In genomic region chr5:138354926-138355378, GRCh38 we compare ENCODE assay signal across 8 cellular contexts. TPM values are rescaled to one million over a fixed set of nuclear protein-coding genes. Genes with fewer than 3 reads are reported as not detected.
DNase-seq lines count a peak whose midpoint lies in the region; ATAC-seq and TF ChIP-seq lines count a peak whose summit lies in the region.

No MANE protein-coding gene starts in this region.

- H3K4me2 ChIP-seq in PC-3 (ENCODE audit: low read length) = peak overlapping the region; percentile 84

- peak; percentile 19 for TF ChIP-seq CTCF in GM12873 (IDR thresholded peaks at IDR 0.05; ENCODE audit: insufficient read depth, low read depth, low read length, missing control alignments)
- TF ChIP-seq CTCF in PC-3 (conservative IDR thresholded peaks at IDR 0.05; ENCODE audit: low read depth, low read length) = no peak

- H3K27ac Mint-ChIP-seq in activated naive CD4-positive, alpha-beta T cell treated with anti-CD3 and anti-CD28 coated beads for 36 hours = peak overlapping the region; percentile 94

- no TSS peak for BruUV-seq in PC-3 (replicated peaks; lab: Mats Ljungman, UMichigan)

- no peaks in the 10 kb centered on the region for H3K27me3 Mint-ChIP-seq in activated naive CD4-positive, alpha-beta T cell treated with anti-CD3 and anti-CD28 coated beads for 36 hours (ENCODE audit: low read depth)

- H3K4me3 ChIP-seq in PC-3 (ENCODE audit: low read length) (peak overlapping the region; percentile 93), skeletal muscle cell (ENCODE audit: low read depth, low read length) (no peak overlapping the region)

- H3K9me3 ChIP-seq in PC-3 (ENCODE audit: low read length) = no peaks in the 10 kb centered on the region; the same call in 1 of the 2 replicates

- H3K9me2 ChIP-seq in PC-3 (replicated peaks; ENCODE audit: low read length) = no peaks in the 10 kb centered on the region

- H3K79me2 ChIP-seq in PC-3 (ENCODE audit: low read length) = peaks cover 67% of the 10 kb centered on the region

- H2AFZ ChIP-seq in PC-3 (ENCODE audit: low read length) = no peak overlapping the region

- H4K20me1 ChIP-seq in PC-3 (ENCODE audit: low read length) = peaks cover 13% of the 10 kb centered on the region; the same call in 1 of the 2 replicates

- peaks cover 7% of the 10 kb centered on the region for H3K9me3 Mint-ChIP-seq in activated naive CD4-positive, alpha-beta T cell treated with anti-CD3 and anti-CD28 coated beads for 36 hours

- peaks cover 9% of the 10 kb centered on the region for H3K4me1 ChIP-seq in PC-3 (ENCODE audit: insufficient read depth, low read length)

- H3K36me3 Mint-ChIP-seq in activated naive CD4-positive, alpha-beta T cell treated with anti-CD3 and anti-CD28 coated beads for 36 hours (ENCODE audit: low read depth) = peaks cover 8% of the 10 kb centered on the region

- ATAC-seq in HG02852 (IDR thresholded peaks at IDR 0.05; ENCODE audit: unreplicated experiment) (peak; percentile 41), PC-3 (no peak), HG03457 (IDR thresholded peaks at IDR 0.05; ENCODE audit: unreplicated experiment) (no peak)

- intact Hi-C loops in PC-3 (cut with micrococcal nuclease) = no loop called here
- intact Hi-C loops in activated naive CD4-positive, alpha-beta T cell treated with anti-CD3 and anti-CD28 coated beads for 36 hours (cut with micrococcal nuclease) = loop anchor here (1.0 to 2.0 kb wide), 2 partner anchors 54 to 177 kb away; partner anchors contain the start of gene BRD8

- CTCF ChIA-PET in PC-3 (lab: Charles Lee) = no interaction called here
- CTCF ChIA-PET in activated naive CD4-positive, alpha-beta T cell treated with anti-CD3 and anti-CD28 coated beads for 36 hours (lab: Charles Lee) = interaction anchor here (0.5 to 6.4 kb wide), 11 partner anchors 9 to 221 kb away, joined by 3 to 176 read pairs (median 12); partner anchors contain the start of genes BRD8, CDC23, CDC25C and FAM53C

- H3F3A ChIP-seq in PC-3 (ENCODE audit: low read length, unreplicated experiment) = no peaks in the 10 kb centered on the region

- POLR2A ChIA-PET in PC-3 (lab: Charles Lee; ENCODE audit: unreplicated experiment) = no interaction called here

- H3K27me3 ChIP-seq in PC-3 (ENCODE audit: low read length) = no peaks in the 10 kb centered on the region

- peaks cover 9% of the 10 kb centered on the region for H3K36me3 ChIP-seq in PC-3 (ENCODE audit: low read depth, low read length)

- peak overlapping the region; percentile 96 for H3K4me3 Mint-ChIP-seq in activated naive CD4-positive, alpha-beta T cell treated with anti-CD3 and anti-CD28 coated beads for 36 hours

- H3K4me1 Mint-ChIP-seq in activated naive CD4-positive, alpha-beta T cell treated with anti-CD3 and anti-CD28 coated beads for 36 hours (ENCODE audit: low read depth) = peaks cover 41% of the 10 kb centered on the region

- no peak overlapping the region for H3K27ac ChIP-seq in PC-3 (ENCODE audit: low read length)

- DNase-seq in PC-3 = peak; percentile 13
- peak; percentile 83 for DNase-seq in activated naive CD4-positive, alpha-beta T cell treated with anti-CD3 and anti-CD28 coated beads for 36 hours
- DNase-seq in glomerular visceral epithelial cell (ENCODE audit: extremely low spot score) = peak; percentile 81
- peak; percentile 45 for DNase-seq in skeletal muscle cell (ENCODE audit: low read depth)
- DNase-seq in cerebellar nuclear complex (lab: John Stamatoyannopoulos, UW) = no peak

- H3K9ac ChIP-seq in PC-3 (ENCODE audit: low read length) = no peak overlapping the region

RNA-seq across cellular contexts. Expression of gene KDM3B, which starts 2.5 kb away (rescaled TPM):
- total RNA-seq in PC-3 (2014; rRNA removed) = 21.7 and 25.6 TPM in 2 replicates
- 10 to 100 TPM; 33.4 to 36.2 TPM for total RNA-seq in activated naive CD4-positive, alpha-beta T cell treated with anti-CD3 and anti-CD28 coated beads for 36 hours

RNA-seq across cellular contexts. Expression of gene FAM53C, which starts 16.9 kb away (rescaled TPM):
- 26.6 and 28.7 TPM in 2 replicates for total RNA-seq in PC-3 (2014; rRNA removed)
- 10 to 100 TPM; 20.7 to 21.8 TPM for total RNA-seq in activated naive CD4-positive, alpha-beta T cell treated with anti-CD3 and anti-CD28 coated beads for 36 hours

RNA-seq across cellular contexts. Expression of gene CDC25C, which starts 23.3 kb away (rescaled TPM):
- 13.8 and 14.7 TPM in 2 replicates for total RNA-seq in PC-3 (2014; rRNA removed)
- 10 to 100 TPM; 23.2 to 26.6 TPM for total RNA-seq in activated naive CD4-positive, alpha-beta T cell treated with anti-CD3 and anti-CD28 coated beads for 36 hours

Comparison
In these comparisons a context has a peak if more than half of its experiments do, and no peak if none do; other contexts are left out.
1. DNase-seq: peak in PC-3 (single experiment), activated naive CD4-positive, alpha-beta T cell treated with anti-CD3 and anti-CD28 coated beads for 36 hours (single experiment), glomerular visceral epithelial cell (single experiment) and skeletal muscle cell (single experiment); none in cerebellar nuclear complex (0 of 2).